Comparison of ENCODE assay signal across 1 cellular context in the genomic region with DNA sequence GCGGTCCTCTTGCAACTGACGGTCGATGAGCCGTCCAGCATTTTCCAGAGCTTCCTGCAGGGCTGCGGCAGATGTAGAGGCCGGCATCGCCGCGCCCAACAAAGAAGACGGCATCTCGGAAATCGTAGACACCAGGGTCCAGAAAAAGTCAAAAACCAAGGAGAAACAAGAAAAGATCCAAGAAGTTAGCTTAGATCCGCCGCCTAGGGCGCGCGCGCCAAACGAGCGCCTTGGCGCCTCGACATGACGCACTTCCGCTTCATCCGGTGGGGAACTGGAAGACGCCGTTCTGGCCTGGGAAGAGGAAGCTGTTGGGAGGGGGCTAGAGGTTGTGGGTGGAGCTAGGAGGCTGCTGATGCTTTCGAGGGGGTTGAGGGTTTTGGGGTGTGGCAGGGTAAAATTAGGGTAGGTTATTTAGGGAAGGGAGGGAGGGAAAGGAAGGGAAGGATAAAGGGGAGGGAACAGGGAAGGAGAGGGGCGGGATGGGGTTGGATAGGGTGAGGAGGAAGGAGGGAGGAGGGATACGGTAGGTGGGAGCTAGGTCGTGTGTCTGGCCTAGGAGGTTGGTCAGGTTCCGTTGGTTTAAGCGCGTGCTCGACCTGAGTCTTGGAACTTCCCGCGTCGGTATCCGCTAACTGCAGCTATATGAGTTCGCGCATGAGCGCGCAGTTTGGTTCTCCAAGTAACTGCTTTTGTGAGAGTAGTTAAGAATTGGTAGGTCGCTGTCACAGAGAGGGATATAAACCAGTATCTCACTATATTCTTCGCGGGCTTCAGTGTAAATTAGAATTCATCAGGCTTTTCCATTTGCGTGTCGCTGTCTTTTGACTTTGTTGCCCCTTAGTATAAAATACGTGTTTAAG.
TF ChIP-seq lines count a peak whose summit lies in the region.

TSS of gene NUP155 (minus strand) at position 243 of the 863 bp plus-strand sequence. CDS start at position 114, 129 bp downstream.

TF ChIP-seq in WTC11, 78 proteins besides CTCF, POLR2A, EP300 and RAD21 (continued from another document):
- TF ChIP-seq, protein P1, sequence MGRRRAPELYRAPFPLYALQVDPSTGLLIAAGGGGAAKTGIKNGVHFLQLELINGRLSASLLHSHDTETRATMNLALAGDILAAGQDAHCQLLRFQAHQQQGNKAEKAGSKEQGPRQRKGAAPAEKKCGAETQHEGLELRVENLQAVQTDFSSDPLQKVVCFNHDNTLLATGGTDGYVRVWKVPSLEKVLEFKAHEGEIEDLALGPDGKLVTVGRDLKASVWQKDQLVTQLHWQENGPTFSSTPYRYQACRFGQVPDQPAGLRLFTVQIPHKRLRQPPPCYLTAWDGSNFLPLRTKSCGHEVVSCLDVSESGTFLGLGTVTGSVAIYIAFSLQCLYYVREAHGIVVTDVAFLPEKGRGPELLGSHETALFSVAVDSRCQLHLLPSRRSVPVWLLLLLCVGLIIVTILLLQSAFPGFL (CRISPR knock-in tag; IDR thresholded peaks at IDR 0.05; ENCODE audit: borderline replicate concordance) = no peak
- TF ChIP-seq ZBTB43 (CRISPR knock-in tag; IDR thresholded peaks at IDR 0.05) (no peak), GRHL2 (CRISPR knock-in tag; IDR thresholded peaks at IDR 0.05; ENCODE audit: insufficient replicate concordance, severe bottlenecking) (no peak)
